Comparison of ENCODE assay signal across 8 cellular contexts in the genomic region with DNA sequence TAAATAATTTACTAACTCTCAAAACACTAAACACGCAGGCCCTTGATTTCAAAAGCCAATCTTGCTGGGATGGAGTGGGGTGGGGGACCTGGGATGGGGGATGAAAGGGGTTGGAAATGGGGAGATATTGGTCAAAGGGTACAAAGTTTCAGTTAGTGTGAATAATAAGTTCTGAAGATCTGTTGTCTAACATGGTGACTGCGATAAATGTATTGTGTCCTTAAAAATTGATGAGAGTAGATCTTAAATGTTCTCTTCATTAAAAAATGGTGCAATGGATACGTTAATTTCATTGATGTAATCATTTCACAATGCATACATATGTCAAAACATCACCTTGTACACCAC. TPM values are rescaled to one million over a fixed set of nuclear protein-coding genes. Genes with fewer than 3 reads are reported as not detected.
A peak's percentile ranks its signal among the peaks of the same experiment; 100 is the strongest.
DNase-seq lines count a peak whose midpoint lies in the region; ATAC-seq and TF ChIP-seq lines count a peak whose summit lies in the region.

No MANE protein-coding gene starts in this region.

- H3K4me1 ChIP-seq in hepatocyte (ENCODE audit: insufficient read depth), result peaks cover 6% of the 10 kb centered on the region

- WGBS in hepatocyte (ENCODE audit: low lambda C conversion rate, missing lambda C conversion rate), result 46% methylated on average over 3 of the region's 3 CpGs

- H3K27ac ChIP-seq in hepatocyte, result peak overlapping the region; percentile 100

- TF ChIP-seq CTCF in WI38 (IDR thresholded peaks at IDR 0.05; ENCODE audit: low read depth, low read length), result no peak
- no peak for TF ChIP-seq CTCF in hepatocyte (IDR thresholded peaks at IDR 0.05; ENCODE audit: poor library complexity)

- no peaks in the 10 kb centered on the region for H4K20me1 ChIP-seq in hepatocyte (ENCODE audit: insufficient read depth, poor library complexity, severe bottlenecking)

- no peak for ATAC-seq in stimulated activated naive CD8-positive, alpha-beta T cell treated with anti-CD3 and anti-CD28 coated beads, Interleukin-15, amount 100 ng/mL, for 72 hours
- ATAC-seq in GM18873 (IDR thresholded peaks at IDR 0.05; ENCODE audit: low FRiP score, unreplicated experiment) (no peak), GM18870 (IDR thresholded peaks at IDR 0.05; ENCODE audit: unreplicated experiment) (no peak), HG03439 (IDR thresholded peaks at IDR 0.05; ENCODE audit: unreplicated experiment) (no peak)

- H3K4me3 ChIP-seq in WI38 (ENCODE audit: low read depth, low read length) (peak overlapping the region; percentile 78), hepatocyte (peak overlapping the region; percentile 50)

- no peaks in the 10 kb centered on the region for H3K36me3 ChIP-seq in hepatocyte (replicated peaks; ENCODE audit: insufficient read depth, low read depth)

- peaks cover 23% of the 10 kb centered on the region for H3K4me1 Mint-ChIP-seq in stimulated activated naive CD8-positive, alpha-beta T cell treated with anti-CD3 and anti-CD28 coated beads, Interleukin-15, amount 100 ng/mL, for 72 hours

- DNase-seq in NCI-H2107 treated with DMSO at 0.1 percent for 48 hours (lab: John Stamatoyannopoulos, UW; ENCODE audit: unreplicated experiment) (peak; percentile 27), NCI-H2107 (lab: John Stamatoyannopoulos, UW) (no peak), hepatocyte (ENCODE audit: low spot score) (no peak)
- no peak for DNase-seq in stimulated activated naive CD8-positive, alpha-beta T cell treated with anti-CD3 and anti-CD28 coated beads, Interleukin-15, amount 100 ng/mL, for 72 hours

- H3K9me2 ChIP-seq in hepatocyte (replicated peaks; ENCODE audit: insufficient read depth), result no peaks in the 10 kb centered on the region

- peak overlapping the region; percentile 85 for H2AFZ ChIP-seq in hepatocyte

- peak overlapping the region; percentile 100 for H3K27ac Mint-ChIP-seq in stimulated activated naive CD8-positive, alpha-beta T cell treated with anti-CD3 and anti-CD28 coated beads, Interleukin-15, amount 100 ng/mL, for 72 hours

- peak overlapping the region; percentile 95 to 98 for H3K4me3 Mint-ChIP-seq in stimulated activated naive CD8-positive, alpha-beta T cell treated with anti-CD3 and anti-CD28 coated beads, Interleukin-15, amount 100 ng/mL, for 72 hours

- H3K27me3 Mint-ChIP-seq in stimulated activated naive CD8-positive, alpha-beta T cell treated with anti-CD3 and anti-CD28 coated beads, Interleukin-15, amount 100 ng/mL, for 72 hours, result no peaks in the 10 kb centered on the region

- H3K9me3 ChIP-seq in hepatocyte (ENCODE audit: low read depth), result no peaks in the 10 kb centered on the region

- H3K27me3 ChIP-seq in hepatocyte, result no peaks in the 10 kb centered on the region

- peaks cover 10 to 17% of the 10 kb centered on the region in 2 donors for H3K9me3 Mint-ChIP-seq in stimulated activated naive CD8-positive, alpha-beta T cell treated with anti-CD3 and anti-CD28 coated beads, Interleukin-15, amount 100 ng/mL, for 72 hours

- peaks cover 2% of the 10 kb centered on the region for H3K79me2 ChIP-seq in hepatocyte

- peak overlapping the region; percentile 69 for H3K4me2 ChIP-seq in hepatocyte

RNA-seq across cellular contexts. Expression of gene ACYP2, which starts 0.5 kb away (rescaled TPM):
- 19.7 and 22.5 TPM in 2 replicates for total RNA-seq in hepatocyte
- 18.0 and 30.9 TPM in 2 replicates for polyA plus RNA-seq in hepatocyte
